8 cellular contexts compared by ENCODE assay signal in the genomic region with DNA sequence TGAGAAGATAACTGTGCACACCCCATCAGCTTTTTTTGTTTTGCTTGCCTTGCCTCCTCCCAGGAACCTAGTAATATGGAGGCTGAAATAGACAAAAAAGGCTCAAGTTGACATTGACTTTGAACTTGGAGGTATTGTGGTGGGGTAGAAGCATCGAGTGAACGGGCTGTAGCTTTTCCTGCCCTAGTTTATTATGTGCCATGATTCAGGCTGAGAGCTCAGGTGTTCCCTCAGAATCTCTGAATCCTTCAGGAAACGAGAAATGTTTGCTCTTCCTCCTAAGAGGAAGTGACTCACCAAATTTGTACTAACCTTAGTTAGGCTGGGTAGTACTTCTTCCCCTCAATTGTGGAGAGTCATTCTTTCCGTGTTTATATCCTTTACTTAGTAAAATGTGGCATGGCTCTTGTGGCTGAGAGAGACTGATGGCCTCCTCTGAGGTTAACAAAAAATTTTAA.
DNase-seq lines count a peak whose midpoint lies in the region; ATAC-seq, FAIRE-seq and TF ChIP-seq lines count a peak whose summit lies in the region.

No MANE protein-coding gene starts in this region.

- ATAC-seq in GM23338 (no peak), HG02798 (IDR thresholded peaks at IDR 0.05; ENCODE audit: poor library complexity, unreplicated experiment) (no peak), GM21381 (IDR thresholded peaks at IDR 0.05; ENCODE audit: unreplicated experiment) (no peak)

- no peak for TF ChIP-seq EP300 in H1 (IDR thresholded peaks at IDR 0.05; ENCODE audit: borderline replicate concordance in 1 of 2, low read depth in 2 of 2, low read length in 2 of 2)

- H4K5ac ChIP-seq in H1 (ENCODE audit: insufficient read length, low read depth, low read length) = no peak overlapping the region

- no peak overlapping the region for H4K8ac ChIP-seq in H1 (ENCODE audit: extremely low read depth, insufficient read depth, low read length)

- H3K18ac ChIP-seq in H1 (ENCODE audit: extremely low read depth, low read length) = no peak overlapping the region

- H4K91ac ChIP-seq in H1 (replicated peaks; ENCODE audit: insufficient read length, low read length) = no peak overlapping the region

- no peak overlapping the region for H3K4me3 ChIP-seq in GM23338
- no peak overlapping the region for H3K4me3 ChIP-seq in H1 (ENCODE audit: extremely low read depth in 1 of 4, insufficient read depth in 2 of 4, low read depth in 3 of 4, low read length in 4 of 4)
- no peak overlapping the region for H3K4me3 ChIP-seq in rectal smooth muscle tissue (ENCODE audit: low read length)

- no peaks in the 10 kb centered on the region; the same call in 2 of the 3 replicates for H3K9me3 Mint-ChIP-seq in GM23338

- TF ChIP-seq RAD21 in H1 (IDR thresholded peaks at IDR 0.05 in 1 of 2, conservative IDR thresholded peaks at IDR 0.05 in 1 of 2; ENCODE audit: low read depth in 2 of 2, low read length in 2 of 2) = no peak

- no peak overlapping the region for H3K23ac ChIP-seq in H1 (ENCODE audit: insufficient read length)

- no peak overlapping the region for H2BK15ac ChIP-seq in H1 (ENCODE audit: low read length)

- H2AK5ac ChIP-seq in H1 (ENCODE audit: low read depth, low read length) = peak overlapping the region; percentile 92; the same call in 1 of the 2 replicates

- no peak overlapping the region for H2BK120ac ChIP-seq in H1 (replicated peaks; ENCODE audit: low read depth, low read length)

- TF ChIP-seq CTCF in GM23338 (conservative IDR thresholded peaks at IDR 0.05; ENCODE audit: low read depth in 2 of 2) (no peak), H1 (IDR thresholded peaks at IDR 0.05; ENCODE audit: control extremely low read depth in 1 of 3, insufficient read depth in 1 of 3, low read depth in 1 of 3, low read length in 3 of 3) (no peak)

- TF ChIP-seq POLR2A in H1 (IDR thresholded peaks at IDR 0.05; ENCODE audit: control extremely low read depth in 1 of 2, low read depth in 2 of 2, low read length in 2 of 2) = no peak

- no peaks in the 10 kb centered on the region for H3K36me3 Mint-ChIP-seq in GM23338 (ENCODE audit: low read depth)

- H3K79me2 ChIP-seq in GM23338 (replicated peaks; ENCODE audit: insufficient read depth) (no peaks in the 10 kb centered on the region), H1 (ENCODE audit: control insufficient read depth in 1 of 2, insufficient read depth in 2 of 2, low read length in 2 of 2) (peaks cover 0 to 7% of the 10 kb centered on the region in 2 experiments; a peak in 2 of 4 replicates)

- H2BK5ac ChIP-seq in H1 (ENCODE audit: low read depth, low read length) = 0 out of 2 replicates have a peak overlapping the region, but pooled peaks have one; percentile 26

- H2AFZ ChIP-seq in GM23338 (no peak overlapping the region), H1 (ENCODE audit: low read length) (no peak overlapping the region)

- H3K4me1 ChIP-seq in GM23338 (ENCODE audit: insufficient read depth) (peaks cover 35% of the 10 kb centered on the region), H1 (replicated peaks in 1 of 4; ENCODE audit: control insufficient read depth in 3 of 4, insufficient read depth in 4 of 4, low read length in 3 of 4) (peaks cover 0 to 16% (median 11%) of the 10 kb centered on the region in 4 experiments; a peak in 3 of 7 replicates), rectal smooth muscle tissue (ENCODE audit: control insufficient read depth, insufficient read depth, low read length) (peaks cover 3% of the 10 kb centered on the region)

- H3K9me2 ChIP-seq in GM23338 (ENCODE audit: insufficient read depth) = no peaks in the 10 kb centered on the region

- peaks cover 39% of the 10 kb centered on the region for H3K4me1 Mint-ChIP-seq in GM23338

- no peak overlapping the region for H3K9ac ChIP-seq in H1 (replicated peaks in 1 of 4; ENCODE audit: extremely low read depth in 1 of 4, low read depth in 3 of 4, low read length in 3 of 4)
- no peak overlapping the region for H3K9ac ChIP-seq in rectal smooth muscle tissue (ENCODE audit: low read length)

- H3K56ac ChIP-seq in H1 (replicated peaks; ENCODE audit: insufficient read length, low read depth, low read length) = no peak overlapping the region

- no peak overlapping the region for H2BK20ac ChIP-seq in H1 (ENCODE audit: low read length)

- H2BK12ac ChIP-seq in H1 (ENCODE audit: low read depth, low read length) = 0 out of 2 replicates have a peak overlapping the region, but pooled peaks have one; percentile 20

- 0 out of 2 replicates have a peak, but pooled peaks cover 2% of the 10 kb centered on the region for H3K23me2 ChIP-seq in H1 (ENCODE audit: low read depth, low read length)

- POLR2A ChIA-PET in H1 (lab: Charles Lee; ENCODE audit: partially characterized antibody) = interaction anchor here (1.0 to 1.1 kb wide), 2 partner anchors 32 to 158 kb away, joined by 3 read pairs; no protein-coding TSS in a partner anchor

- no peak overlapping the region for H3K4ac ChIP-seq in H1 (replicated peaks; ENCODE audit: insufficient read length, low read depth, low read length)

- no peaks in the 10 kb centered on the region for H3K9me3 ChIP-seq in H1 (ENCODE audit: insufficient read depth in 2 of 2, low read depth in 1 of 2, low read length in 1 of 2)

- no peak overlapping the region for H3K14ac ChIP-seq in H1 (ENCODE audit: insufficient read length)

- CTCF ChIA-PET in H1 (lab: Charles Lee; ENCODE audit: partially characterized antibody) = interaction anchor here (1.2 kb wide), 1 partner anchor 14 kb away, joined by 4 read pairs; no protein-coding TSS in a partner anchor

- H3K27me3 Mint-ChIP-seq in GM23338 (ENCODE audit: insufficient read depth, low read depth, poor library complexity) = peaks cover 1% of the 10 kb centered on the region

- FAIRE-seq in H1 (lab: Jason Lieb, UNC) = no peak

- H3K36me3 ChIP-seq in GM23338 (ENCODE audit: insufficient read depth) = no peaks in the 10 kb centered on the region
- peaks cover 0 to 3% (median 0%) of the 10 kb centered on the region in 4 experiments; a peak in 2 of 8 replicates for H3K36me3 ChIP-seq in H1 (ENCODE audit: control insufficient read depth in 2 of 4, insufficient read depth in 4 of 4, low read length in 3 of 4)
- H3K36me3 ChIP-seq in rectal smooth muscle tissue (ENCODE audit: control insufficient read depth, insufficient read depth, low read length) = no peaks in the 10 kb centered on the region

- DNase-seq in GM23338 (ENCODE audit: low spot score) (no peak), NCI-H460 (ENCODE audit: extremely low read depth, low read depth) (peak; percentile 19), H1 (ENCODE audit: low read depth in 1 of 2, low spot score in 2 of 2) (no peak), NCI-H1105 treated with DMSO at 0.1 percent for 48 hours (lab: John Stamatoyannopoulos, UW) (no peak)
- no peak for DNase-seq in activated CD4-positive, alpha-beta T cell treated with anti-CD3 and anti-CD28 coated beads for 48 hours

- H3K27me3 ChIP-seq in GM23338 (ENCODE audit: insufficient read depth) (no peaks in the 10 kb centered on the region), H1 (replicated peaks in 1 of 4; ENCODE audit: control insufficient read depth in 3 of 4, extremely low read depth in 1 of 4, insufficient read depth in 3 of 4, low read length in 3 of 4) (no peaks in the 10 kb centered on the region), rectal smooth muscle tissue (ENCODE audit: control insufficient read depth, insufficient read depth, low read length) (no peaks in the 10 kb centered on the region)

- H3K4me2 ChIP-seq in GM23338 (no peak overlapping the region), H1 (ENCODE audit: insufficient read depth in 1 of 2, low read depth in 2 of 2, low read length in 2 of 2) (no peak overlapping the region)

- H3K27ac ChIP-seq in GM23338 (ENCODE audit: low read depth) (peak overlapping the region; percentile 69), H1 (ENCODE audit: low read depth, low read length) (peak overlapping the region; percentile 2; the same call in 1 of the 2 replicates), rectal smooth muscle tissue (ENCODE audit: low read depth, low read length) (peak overlapping the region; percentile 12)

- H3K4me3 Mint-ChIP-seq in GM23338 = no peak overlapping the region

- no peaks in the 10 kb centered on the region for H3F3A ChIP-seq in GM23338 (replicated peaks; ENCODE audit: low read depth)

- 86% methylated on average over 4 of the region's 4 CpGs; no CpG with 5 or more reads in 1 of the 2 experiments for WGBS in H1 (ENCODE audit: extremely low coverage in 1 of 2, insufficient coverage in 1 of 2, insufficient read length in 1 of 2, insufficient replicate concordance in 2 of 2, low coverage in 1 of 2, low lambda C conversion rate in 2 of 2, missing lambda C conversion rate in 1 of 2), 2 experiments

- H4K20me1 ChIP-seq in GM23338 (replicated peaks; ENCODE audit: insufficient read depth) (no peaks in the 10 kb centered on the region), H1 (replicated peaks in 1 of 2; ENCODE audit: control insufficient read depth in 1 of 2, insufficient read depth in 2 of 2, low read length in 2 of 2) (no peaks in the 10 kb centered on the region)

- H3K79me1 ChIP-seq in H1 (ENCODE audit: low read depth, low read length) = no peaks in the 10 kb centered on the region; the same call in 1 of the 2 replicates

- H3K27ac Mint-ChIP-seq in GM23338 = peak overlapping the region; percentile 69; the same call in 1 of the 2 replicates

TF ChIP-seq in GM23338, 12 proteins besides CTCF, POLR2A, EP300 and RAD21 (continues in another document):
- TF ChIP-seq EZH2 (IDR thresholded peaks at IDR 0.05; ENCODE audit: low read depth, unreplicated experiment) (no peak), JUNB (IDR thresholded peaks at IDR 0.05; ENCODE audit: unreplicated experiment) (no peak), NANOG (IDR thresholded peaks at IDR 0.05; ENCODE audit: borderline replicate concordance) (no peak), ZNF114 (CRISPR knock-in tag; IDR thresholded peaks at IDR 0.05) (no peak), STAT1 (IDR thresholded peaks at IDR 0.05; ENCODE audit: unreplicated experiment) (no peak), POLR2AphosphoS5 (IDR thresholded peaks at IDR 0.05; ENCODE audit: low read depth) (no peak), ZNF331 (CRISPR knock-in tag; IDR thresholded peaks at IDR 0.05; ENCODE audit: low read depth) (no peak), EZH2phosphoT487 (IDR thresholded peaks at IDR 0.05; ENCODE audit: unreplicated experiment) (no peak)

TF ChIP-seq in H1, 55 proteins besides CTCF, POLR2A, EP300 and RAD21 (continues in another document):
- TF ChIP-seq CHD1 (IDR thresholded peaks at IDR 0.05; ENCODE audit: low read depth, low read length) = no peak
- no peak for TF ChIP-seq KDM5A (IDR thresholded peaks at IDR 0.05; ENCODE audit: low read length)
- no peak for TF ChIP-seq CEBPB (IDR thresholded peaks at IDR 0.05; ENCODE audit: low read depth, low read length)
- no peak for TF ChIP-seq JUN (IDR thresholded peaks at IDR 0.05; ENCODE audit: low read depth, low read length)
- no peak for TF ChIP-seq SRF (IDR thresholded peaks at IDR 0.05; ENCODE audit: low read depth, low read length)

Comparison
In these comparisons a context has a peak if more than half of its experiments do, and no peak if none do; other contexts are left out.
1. H3K27ac ChIP-seq: peak in every context shown above with its lines; median percentile 69 in GM23338; 12 in rectal smooth muscle tissue; 2 in H1.